ENCODE assay signal across 28 cellular contexts in genomic region chrX:40310016-40310415, GRCh38.
DNase-seq lines count a peak whose midpoint lies in the region; ATAC-seq and TF ChIP-seq lines count a peak whose summit lies in the region.
"Had no signal": no experiment of that assay in that cellular context is flagged by ENCODE, and none has a peak within 500 bp of the region (broad histone marks: within the 10 kb centered on the region; RNA-seq: fewer than 3 reads in every experiment).

No MANE protein-coding gene starts in this region.

- H3K79me1 ChIP-seq in neuronal stem cell (ENCODE audit: low read depth, low read length), result no peaks in the 10 kb centered on the region

- no peaks in the 10 kb centered on the region for H3F3A ChIP-seq in SK-N-SH (replicated peaks; ENCODE audit: insufficient read depth)
- no peaks in the 10 kb centered on the region for H3F3A ChIP-seq in smooth muscle cell (ENCODE audit: low read depth)

- H3K9me3 Mint-ChIP-seq in activated CD4-positive, alpha-beta memory T cell treated with anti-CD3 and anti-CD28 coated beads, Interleukin-2, amount 10 ng/mL, durations not matched to agents 7 days and 5 days, result no peaks in the 10 kb centered on the region
- peaks cover 0 to 7% (median 3%) of the 10 kb centered on the region in 8 donors for H3K9me3 Mint-ChIP-seq in CD4-positive, alpha-beta memory T cell

- no peak overlapping the region for H3K27ac Mint-ChIP-seq in activated CD4-positive, alpha-beta memory T cell treated with anti-CD3 and anti-CD28 coated beads, Interleukin-2, amount 10 ng/mL, durations not matched to agents 7 days and 5 days
- no peak overlapping the region for H3K27ac Mint-ChIP-seq in CD4-positive, alpha-beta memory T cell
- H3K27ac Mint-ChIP-seq: B cell; CD8-positive, alpha-beta memory T cell had no signal

- TF ChIP-seq CTCF in SK-N-SH (IDR thresholded peaks at IDR 0.05) (no peak), smooth muscle cell (IDR thresholded peaks at IDR 0.05; ENCODE audit: borderline replicate concordance, insufficient read depth, poor library complexity, severe bottlenecking) (no peak)

- H3K36me3 ChIP-seq in SK-N-SH (replicated peaks in 1 of 2; ENCODE audit: control insufficient read depth in 1 of 2, insufficient read depth in 2 of 2, low read length in 1 of 2), result no peaks in the 10 kb centered on the region
- H3K36me3 ChIP-seq in neuronal stem cell (replicated peaks in 1 of 2; ENCODE audit: control insufficient read depth in 2 of 2, insufficient read depth in 2 of 2, low read length in 2 of 2), result no peaks in the 10 kb centered on the region
- no peaks in the 10 kb centered on the region for H3K36me3 ChIP-seq in smooth muscle cell (ENCODE audit: low read depth)
- H3K36me3 ChIP-seq in CD4-positive, alpha-beta memory T cell (ENCODE audit: insufficient read depth, low read length), result no peaks in the 10 kb centered on the region
- H3K36me3 ChIP-seq: MG63 had no signal

- H3K4ac ChIP-seq in neuronal stem cell (ENCODE audit: low read length), result no peak overlapping the region

- no peak overlapping the region for H2BK5ac ChIP-seq in neuronal stem cell (ENCODE audit: low read length)

- no peak overlapping the region for H2BK15ac ChIP-seq in neuronal stem cell (ENCODE audit: low read length)

- H3K4me3 ChIP-seq in SK-N-SH (ENCODE audit: low read depth in 2 of 2, low read length in 1 of 2) (no peak overlapping the region), neuronal stem cell (ENCODE audit: low read length in 2 of 2) (no peak overlapping the region), smooth muscle cell (no peak overlapping the region)
- H3K4me3 ChIP-seq in CD4-positive, alpha-beta memory T cell (ENCODE audit: low read length in 2 of 2), result no peak overlapping the region
- H3K4me3 ChIP-seq: GM12878, MG63 had no signal

- no peak overlapping the region for H3K4me3 Mint-ChIP-seq in activated CD4-positive, alpha-beta memory T cell treated with anti-CD3 and anti-CD28 coated beads, Interleukin-2, amount 10 ng/mL, durations not matched to agents 7 days and 5 days
- no peak overlapping the region for H3K4me3 Mint-ChIP-seq in CD4-positive, alpha-beta memory T cell
- H3K4me3 Mint-ChIP-seq: B cell; CD8-positive, alpha-beta memory T cell had no signal

- no peaks in the 10 kb centered on the region for H3K36me3 Mint-ChIP-seq in activated CD4-positive, alpha-beta memory T cell treated with anti-CD3 and anti-CD28 coated beads, Interleukin-2, amount 10 ng/mL, durations not matched to agents 7 days and 5 days (ENCODE audit: low read depth)
- H3K36me3 Mint-ChIP-seq in CD4-positive, alpha-beta memory T cell, result no peaks in the 10 kb centered on the region

- H4K20me1 ChIP-seq in SK-N-SH (ENCODE audit: insufficient read depth) (no peaks in the 10 kb centered on the region), smooth muscle cell (ENCODE audit: low read depth) (no peaks in the 10 kb centered on the region)

- peak overlapping the region; percentile 44 for H3K18ac ChIP-seq in neuronal stem cell (ENCODE audit: low read length)

- no peaks in the 10 kb centered on the region for H3K9me3 ChIP-seq in SK-N-SH
- H3K9me3 ChIP-seq in neuronal stem cell (replicated peaks in 1 of 2; ENCODE audit: control insufficient read depth in 2 of 2, insufficient read depth in 1 of 2, low read depth in 1 of 2, low read length in 2 of 2), result no peaks in the 10 kb centered on the region
- H3K9me3 ChIP-seq in smooth muscle cell (replicated peaks; ENCODE audit: low read depth), result no peaks in the 10 kb centered on the region
- H3K9me3 ChIP-seq in CD4-positive, alpha-beta memory T cell (ENCODE audit: control insufficient read depth in 1 of 2, low read length in 2 of 2), result no peaks in the 10 kb centered on the region
- H3K9me3 ChIP-seq: MG63 had no signal

- intact Hi-C loops in CD4-positive, alpha-beta memory T cell (cut with micrococcal nuclease), result no loop called here

- H2AFZ ChIP-seq in SK-N-SH (ENCODE audit: low read depth) (no peak overlapping the region), neuronal stem cell (ENCODE audit: low read length) (no peak overlapping the region), smooth muscle cell (ENCODE audit: low read depth) (no peak overlapping the region)

- no peak for TF ChIP-seq RAD21 in SK-N-SH (IDR thresholded peaks at IDR 0.05; ENCODE audit: low read length)

- no peak overlapping the region for H4K91ac ChIP-seq in neuronal stem cell (ENCODE audit: low read depth, low read length, poor library complexity)

- H3K9ac ChIP-seq in SK-N-SH, result no peak overlapping the region
- H3K9ac ChIP-seq in neuronal stem cell (ENCODE audit: low read depth, low read length, poor library complexity), result no peak overlapping the region
- no peak overlapping the region for H3K9ac ChIP-seq in smooth muscle cell (ENCODE audit: low read depth)

- H3K4me1 ChIP-seq in SK-N-SH (ENCODE audit: control insufficient read depth in 1 of 2, insufficient read depth in 2 of 2, low read depth in 1 of 2, low read length in 1 of 2) (peaks cover 0 to 9% of the 10 kb centered on the region in 2 experiments; a peak in 1 of 4 replicates), neuronal stem cell (ENCODE audit: control insufficient read depth in 2 of 2, insufficient read depth in 1 of 2, low read depth in 1 of 2, low read length in 2 of 2) (no peaks in the 10 kb centered on the region), smooth muscle cell (ENCODE audit: low read depth) (peaks cover 4% of the 10 kb centered on the region)
- H3K4me1 ChIP-seq in CD4-positive, alpha-beta memory T cell (ENCODE audit: insufficient read depth, low read length), result no peaks in the 10 kb centered on the region

- peaks cover 1% of the 10 kb centered on the region for H3K27me3 Mint-ChIP-seq in activated CD4-positive, alpha-beta memory T cell treated with anti-CD3 and anti-CD28 coated beads, Interleukin-2, amount 10 ng/mL, durations not matched to agents 7 days and 5 days
- H3K27me3 Mint-ChIP-seq in CD4-positive, alpha-beta memory T cell, result no peaks in the 10 kb centered on the region
- H3K27me3 Mint-ChIP-seq: B cell had no signal

- CTCF ChIA-PET in SK-N-SH (lab: Yijun Ruan, JAX), result no interaction called here
- CTCF ChIA-PET in activated CD4-positive, alpha-beta memory T cell treated with anti-CD3 and anti-CD28 coated beads, Interleukin-2, amount 10 ng/mL, durations not matched to agents 7 days and 5 days (lab: Charles Lee), result interaction anchor here (1.0 kb wide), 1 partner anchor 28 kb away, joined by 3 read pairs; no protein-coding TSS in a partner anchor
- CTCF ChIA-PET in CD4-positive, alpha-beta memory T cell (lab: Charles Lee; ENCODE audit: partially characterized antibody), result no interaction called here

- no peak overlapping the region for H2AK5ac ChIP-seq in neuronal stem cell (ENCODE audit: low read depth, low read length)

- H4K8ac ChIP-seq in neuronal stem cell (ENCODE audit: low read depth, low read length), result no peak overlapping the region

- H2BK120ac ChIP-seq in neuronal stem cell (ENCODE audit: low read depth, low read length), result no peak overlapping the region

- H3K27me3 ChIP-seq in SK-N-SH (ENCODE audit: insufficient read depth) (peaks cover 29% of the 10 kb centered on the region; the same call in 1 of the 2 replicates), neuronal stem cell (ENCODE audit: control insufficient read depth in 3 of 3, insufficient read depth in 3 of 3, low read depth in 1 of 3, low read length in 3 of 3) (peaks cover 0 to 3% (median 0%) of the 10 kb centered on the region in 3 experiments), smooth muscle cell (ENCODE audit: low read depth) (no peaks in the 10 kb centered on the region)
- no peaks in the 10 kb centered on the region for H3K27me3 ChIP-seq in CD4-positive, alpha-beta memory T cell (ENCODE audit: insufficient read depth, low read length)
- H3K27me3 ChIP-seq: MG63 had no signal

- WGBS in SK-N-SH (ENCODE audit: low lambda C conversion rate), result 37% methylated on average over 7 of the region's 7 CpGs
- WGBS in neuronal stem cell (ENCODE audit: extremely low coverage in 2 of 2, insufficient read length in 2 of 2, insufficient replicate concordance in 1 of 2), 2 donors, result no CpG with 5 or more reads among the region's 7 CpGs
- WGBS in smooth muscle cell (ENCODE audit: low lambda C conversion rate), result 74% methylated on average over 7 of the region's 7 CpGs

- no peaks in the 10 kb centered on the region for H3K4me1 Mint-ChIP-seq in activated CD4-positive, alpha-beta memory T cell treated with anti-CD3 and anti-CD28 coated beads, Interleukin-2, amount 10 ng/mL, durations not matched to agents 7 days and 5 days
- no peaks in the 10 kb centered on the region for H3K4me1 Mint-ChIP-seq in CD4-positive, alpha-beta memory T cell
- H3K4me1 Mint-ChIP-seq: B cell; CD8-positive, alpha-beta memory T cell had no signal

- no peak overlapping the region for H3K14ac ChIP-seq in neuronal stem cell (ENCODE audit: low read length)

- H3K79me2 ChIP-seq in SK-N-SH (ENCODE audit: insufficient read depth), result no peaks in the 10 kb centered on the region
- H3K79me2 ChIP-seq in smooth muscle cell (ENCODE audit: low read depth), result no peaks in the 10 kb centered on the region

- H3K9me2 ChIP-seq in SK-N-SH, result no peaks in the 10 kb centered on the region

- no peak overlapping the region for H3K23ac ChIP-seq in neuronal stem cell (ENCODE audit: low read depth, low read length, poor library complexity)

- H3K27ac ChIP-seq in SK-N-SH (ENCODE audit: low read depth in 2 of 2, low read length in 1 of 2), result peak overlapping the region in 1 of 2 experiments; percentile 85; a peak in 2 of 4 replicates
- no peak overlapping the region for H3K27ac ChIP-seq in neuronal stem cell (replicated peaks; ENCODE audit: low read length)
- H3K27ac ChIP-seq in smooth muscle cell (ENCODE audit: low read depth), result no peak overlapping the region
- H3K27ac ChIP-seq in CD4-positive, alpha-beta memory T cell (ENCODE audit: low read depth, low read length), result no peak overlapping the region
- H3K27ac ChIP-seq: 22Rv1, C4-2B had no signal

- ATAC-seq in SK-N-SH treated with all-trans-retinoic acid at 6 μM for 48 hours, result no peak
- ATAC-seq: GM12878, PC-3 had no signal

- no peak overlapping the region for H3K4me2 ChIP-seq in SK-N-SH
- no peak overlapping the region for H3K4me2 ChIP-seq in neuronal stem cell (ENCODE audit: insufficient read depth, low read length, poor library complexity, severe bottlenecking)
- H3K4me2 ChIP-seq in smooth muscle cell, result peak overlapping the region; percentile 59

- POLR2A ChIA-PET in SK-N-SH (lab: Yijun Ruan, JAX), result interaction anchor here (0.5 kb wide), 1 partner anchor 150 kb away, joined by 3 read pairs; no protein-coding TSS in a partner anchor
- POLR2A ChIA-PET in activated CD4-positive, alpha-beta memory T cell treated with anti-CD3 and anti-CD28 coated beads, Interleukin-2, amount 10 ng/mL, durations not matched to agents 7 days and 5 days (lab: Charles Lee), result no interaction called here
- POLR2A ChIA-PET in CD4-positive, alpha-beta memory T cell (lab: Charles Lee; ENCODE audit: partially characterized antibody), result no interaction called here

- DNase-seq in SK-N-SH (peak; percentile 30), fibroblast of peridontal ligament (ENCODE audit: extremely low read depth) (peak; percentile 2), neuronal stem cell (ENCODE audit: low spot score) (no peak), smooth muscle cell (lab: John Stamatoyannopoulos, UW; ENCODE audit: unreplicated experiment) (no peak)
- no peak for DNase-seq in activated CD4-positive, alpha-beta memory T cell treated with anti-CD3 and anti-CD28 coated beads, Interleukin-2, amount 10 ng/mL, durations not matched to agents 7 days and 5 days
- no peak for DNase-seq in CD4-positive, alpha-beta memory T cell
- DNase-seq: CD8-positive, alpha-beta memory T cell; DMS 273 treated with DMSO at 0.1 percent for 48 hours; DMS79; EL; GDM1; HCEC 1CT; IMR-90; KG1; MG63; NCI-H1105 treated with DMSO at 0.1 percent for 48 hours; NCI-H146; NCI-H1930; NCI-H2107; NCI-H524; NCI-H748 treated with DMSO at 0.1 percent for 48 hours; NK-92 treated with Interleukin-12 subunit alpha and Interleukin-12 subunit beta, amount 100 ng/mL, for 24 hours; PC-3 had no signal

- no peak overlapping the region for H2BK12ac ChIP-seq in neuronal stem cell (ENCODE audit: low read length)

- TF ChIP-seq EP300 in SK-N-SH (IDR thresholded peaks at IDR 0.05; ENCODE audit: borderline replicate concordance in 1 of 2, low read depth in 1 of 2, low read length in 1 of 2), result no peak

Comparison
In these comparisons a context has a peak if more than half of its experiments do, and no peak if none do; other contexts are left out.
1. DNase-seq: peak in SK-N-SH (single experiment) and fibroblast of peridontal ligament (single experiment); none in neuronal stem cell (single experiment), smooth muscle cell (single experiment), activated CD4-positive, alpha-beta memory T cell treated with anti-CD3 and anti-CD28 coated beads, Interleukin-2, amount 10 ng/mL, durations not matched to agents 7 days and 5 days (single experiment) and CD4-positive, alpha-beta memory T cell (0 of 5).